In the genomic region with DNA sequence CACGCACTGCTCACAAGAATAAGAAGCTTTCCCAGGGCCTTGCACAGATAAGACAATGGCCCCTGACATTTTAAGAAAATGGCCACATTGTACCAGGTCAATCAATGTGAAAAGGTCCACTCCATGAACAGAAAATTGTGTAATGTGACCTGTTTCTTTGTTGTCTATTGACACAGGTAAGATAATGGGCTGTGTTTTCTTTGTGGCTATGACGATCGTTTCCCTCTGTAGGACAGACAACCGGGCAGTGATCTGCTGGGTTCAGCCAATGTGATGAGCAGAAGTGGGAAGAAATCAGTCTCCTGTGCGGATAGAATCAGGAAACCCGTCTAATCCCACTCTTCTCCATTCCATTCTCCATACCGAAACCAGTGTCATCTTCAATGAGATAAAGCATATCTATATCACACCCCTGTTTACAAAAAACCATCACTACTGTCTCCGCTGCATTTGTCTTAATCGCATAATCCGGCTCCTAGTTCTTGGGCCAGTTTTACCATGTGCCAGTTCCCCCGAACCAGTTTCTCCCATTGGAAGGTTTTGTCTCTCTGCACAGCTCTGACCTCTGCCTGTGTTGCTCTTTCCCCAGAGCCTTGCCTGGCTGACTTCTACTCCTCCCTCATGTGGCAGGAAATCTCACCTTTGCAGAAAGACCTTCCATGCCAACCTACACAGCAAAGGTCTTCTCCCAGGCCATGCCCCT, we compare ENCODE assay signal across 1 cellular context.
A peak's percentile ranks its signal among the peaks of the same experiment; 100 is the strongest.
TF ChIP-seq lines count a peak whose summit lies in the region.

No MANE protein-coding gene starts in this region.

TF ChIP-seq in HepG2, 621 proteins besides CTCF, POLR2A, EP300 and RAD21 (continued from another document and continues in another):
- TF ChIP-seq, protein P1, sequence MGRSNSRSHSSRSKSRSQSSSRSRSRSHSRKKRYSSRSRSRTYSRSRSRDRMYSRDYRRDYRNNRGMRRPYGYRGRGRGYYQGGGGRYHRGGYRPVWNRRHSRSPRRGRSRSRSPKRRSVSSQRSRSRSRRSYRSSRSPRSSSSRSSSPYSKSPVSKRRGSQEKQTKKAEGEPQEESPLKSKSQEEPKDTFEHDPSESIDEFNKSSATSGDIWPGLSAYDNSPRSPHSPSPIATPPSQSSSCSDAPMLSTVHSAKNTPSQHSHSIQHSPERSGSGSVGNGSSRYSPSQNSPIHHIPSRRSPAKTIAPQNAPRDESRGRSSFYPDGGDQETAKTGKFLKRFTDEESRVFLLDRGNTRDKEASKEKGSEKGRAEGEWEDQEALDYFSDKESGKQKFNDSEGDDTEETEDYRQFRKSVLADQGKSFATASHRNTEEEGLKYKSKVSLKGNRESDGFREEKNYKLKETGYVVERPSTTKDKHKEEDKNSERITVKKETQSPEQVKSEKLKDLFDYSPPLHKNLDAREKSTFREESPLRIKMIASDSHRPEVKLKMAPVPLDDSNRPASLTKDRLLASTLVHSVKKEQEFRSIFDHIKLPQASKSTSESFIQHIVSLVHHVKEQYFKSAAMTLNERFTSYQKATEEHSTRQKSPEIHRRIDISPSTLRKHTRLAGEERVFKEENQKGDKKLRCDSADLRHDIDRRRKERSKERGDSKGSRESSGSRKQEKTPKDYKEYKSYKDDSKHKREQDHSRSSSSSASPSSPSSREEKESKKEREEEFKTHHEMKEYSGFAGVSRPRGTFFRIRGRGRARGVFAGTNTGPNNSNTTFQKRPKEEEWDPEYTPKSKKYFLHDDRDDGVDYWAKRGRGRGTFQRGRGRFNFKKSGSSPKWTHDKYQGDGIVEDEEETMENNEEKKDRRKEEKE (IDR thresholded peaks at IDR 0.05) = no peak
- TF ChIP-seq HNRNPK (IDR thresholded peaks at IDR 0.05; ENCODE audit: low read depth, low read length, poor library complexity, severe bottlenecking) (no peak), TBX3 (IDR thresholded peaks at IDR 0.05; ENCODE audit: borderline replicate concordance) (peak; percentile 13; the same call in 1 of the 2 replicates), NFKBIZ (CRISPR knock-in tag; IDR thresholded peaks at IDR 0.05) (peak; percentile 70; the same call in 1 of the 2 replicates), ZBTB20 (CRISPR knock-in tag; IDR thresholded peaks at IDR 0.05; ENCODE audit: borderline replicate concordance, low read depth) (0 out of 2 replicates have a peak, but pooled peaks have one; percentile 52), CBFB (CRISPR knock-in tag; IDR thresholded peaks at IDR 0.05) (0 out of 2 replicates have a peak, but pooled peaks have one; percentile 30), ZBTB26 (CRISPR knock-in tag; IDR thresholded peaks at IDR 0.05; ENCODE audit: borderline replicate concordance) (no peak), ZNF44 (CRISPR knock-in tag; IDR thresholded peaks at IDR 0.05) (no peak), TOE1 (CRISPR knock-in tag; IDR thresholded peaks at IDR 0.05) (peak; percentile 91), ZFYVE20 (CRISPR knock-in tag; IDR thresholded peaks at IDR 0.05; ENCODE audit: borderline replicate concordance, low read depth) (no peak), KMT2B (CRISPR knock-in tag; IDR thresholded peaks at IDR 0.05) (peak; percentile 80), PHB2 (IDR thresholded peaks at IDR 0.05; ENCODE audit: partially characterized antibody) (no peak), SKI (IDR thresholded peaks at IDR 0.05; ENCODE audit: partially characterized antibody) (peak; percentile 85), AGO1 (IDR thresholded peaks at IDR 0.05; ENCODE audit: low read depth, low read length, poor library complexity, severe bottlenecking) (no peak), ZBTB49 (CRISPR knock-in tag; IDR thresholded peaks at IDR 0.05; ENCODE audit: borderline replicate concordance) (no peak), IKZF5 (CRISPR knock-in tag; IDR thresholded peaks at IDR 0.05) (peak; percentile 87), SNRNP70 (IDR thresholded peaks at IDR 0.05; ENCODE audit: low read depth, low read length) (no peak), ZBTB38 (CRISPR knock-in tag; IDR thresholded peaks at IDR 0.05) (peak; percentile 79), ASH2L (IDR thresholded peaks at IDR 0.05; ENCODE audit: insufficient read length, low read depth, low read length) (peak; percentile 67), ZNF224 (CRISPR knock-in tag; IDR thresholded peaks at IDR 0.05) (no peak), ZBTB44 (CRISPR knock-in tag; IDR thresholded peaks at IDR 0.05) (no peak), ZNF792 (CRISPR knock-in tag; IDR thresholded peaks at IDR 0.05) (peak; percentile 84), CCDC6 (CRISPR knock-in tag; IDR thresholded peaks at IDR 0.05) (no peak; the same call in 1 of the 2 replicates)
- TF ChIP-seq, protein P2, sequence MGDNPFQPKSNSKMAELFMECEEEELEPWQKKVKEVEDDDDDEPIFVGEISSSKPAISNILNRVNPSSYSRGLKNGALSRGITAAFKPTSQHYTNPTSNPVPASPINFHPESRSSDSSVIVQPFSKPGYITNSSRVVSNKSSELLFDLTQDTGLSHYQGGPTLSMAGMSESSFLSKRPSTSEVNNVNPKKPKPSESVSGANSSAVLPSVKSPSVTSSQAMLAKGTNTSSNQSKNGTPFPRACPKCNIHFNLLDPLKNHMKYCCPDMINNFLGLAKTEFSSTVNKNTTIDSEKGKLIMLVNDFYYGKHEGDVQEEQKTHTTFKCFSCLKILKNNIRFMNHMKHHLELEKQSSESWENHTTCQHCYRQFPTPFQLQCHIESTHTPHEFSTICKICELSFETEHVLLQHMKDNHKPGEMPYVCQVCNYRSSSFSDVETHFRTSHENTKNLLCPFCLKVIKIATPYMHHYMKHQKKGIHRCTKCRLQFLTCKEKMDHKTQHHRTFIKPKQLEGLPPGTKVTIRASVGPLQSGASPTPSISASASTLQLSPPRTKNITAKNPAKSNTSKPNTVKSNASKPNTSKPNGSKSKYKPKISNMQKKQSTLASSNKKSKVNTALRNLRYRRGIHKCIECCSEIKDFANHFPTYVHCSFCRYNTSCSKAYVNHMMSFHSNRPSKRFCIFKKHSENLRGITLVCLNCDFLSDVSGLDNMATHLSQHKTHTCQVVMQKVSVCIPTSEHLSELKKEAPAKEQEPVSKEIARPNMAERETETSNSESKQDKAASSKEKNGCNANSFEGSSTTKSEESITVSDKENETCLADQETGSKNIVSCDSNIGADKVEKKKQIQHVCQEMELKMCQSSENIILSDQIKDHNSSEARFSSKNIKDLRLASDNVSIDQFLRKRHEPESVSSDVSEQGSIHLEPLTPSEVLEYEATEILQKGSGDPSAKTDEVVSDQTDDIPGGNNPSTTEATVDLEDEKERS (CRISPR knock-in tag; IDR thresholded peaks at IDR 0.05) = no peak; the same call in 1 of the 2 replicates
- TF ChIP-seq, protein P3, sequence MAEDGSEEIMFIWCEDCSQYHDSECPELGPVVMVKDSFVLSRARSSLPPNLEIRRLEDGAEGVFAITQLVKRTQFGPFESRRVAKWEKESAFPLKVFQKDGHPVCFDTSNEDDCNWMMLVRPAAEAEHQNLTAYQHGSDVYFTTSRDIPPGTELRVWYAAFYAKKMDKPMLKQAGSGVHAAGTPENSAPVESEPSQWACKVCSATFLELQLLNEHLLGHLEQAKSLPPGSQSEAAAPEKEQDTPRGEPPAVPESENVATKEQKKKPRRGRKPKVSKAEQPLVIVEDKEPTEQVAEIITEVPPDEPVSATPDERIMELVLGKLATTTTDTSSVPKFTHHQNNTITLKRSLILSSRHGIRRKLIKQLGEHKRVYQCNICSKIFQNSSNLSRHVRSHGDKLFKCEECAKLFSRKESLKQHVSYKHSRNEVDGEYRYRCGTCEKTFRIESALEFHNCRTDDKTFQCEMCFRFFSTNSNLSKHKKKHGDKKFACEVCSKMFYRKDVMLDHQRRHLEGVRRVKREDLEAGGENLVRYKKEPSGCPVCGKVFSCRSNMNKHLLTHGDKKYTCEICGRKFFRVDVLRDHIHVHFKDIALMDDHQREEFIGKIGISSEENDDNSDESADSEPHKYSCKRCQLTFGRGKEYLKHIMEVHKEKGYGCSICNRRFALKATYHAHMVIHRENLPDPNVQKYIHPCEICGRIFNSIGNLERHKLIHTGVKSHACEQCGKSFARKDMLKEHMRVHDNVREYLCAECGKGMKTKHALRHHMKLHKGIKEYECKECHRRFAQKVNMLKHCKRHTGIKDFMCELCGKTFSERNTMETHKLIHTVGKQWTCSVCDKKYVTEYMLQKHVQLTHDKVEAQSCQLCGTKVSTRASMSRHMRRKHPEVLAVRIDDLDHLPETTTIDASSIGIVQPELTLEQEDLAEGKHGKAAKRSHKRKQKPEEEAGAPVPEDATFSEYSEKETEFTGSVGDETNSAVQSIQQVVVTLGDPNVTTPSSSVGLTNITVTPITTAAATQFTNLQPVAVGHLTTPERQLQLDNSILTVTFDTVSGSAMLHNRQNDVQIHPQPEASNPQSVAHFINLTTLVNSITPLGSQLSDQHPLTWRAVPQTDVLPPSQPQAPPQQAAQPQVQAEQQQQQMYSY (CRISPR knock-in tag; IDR thresholded peaks at IDR 0.05) = no peak
- TF ChIP-seq, protein P4, sequence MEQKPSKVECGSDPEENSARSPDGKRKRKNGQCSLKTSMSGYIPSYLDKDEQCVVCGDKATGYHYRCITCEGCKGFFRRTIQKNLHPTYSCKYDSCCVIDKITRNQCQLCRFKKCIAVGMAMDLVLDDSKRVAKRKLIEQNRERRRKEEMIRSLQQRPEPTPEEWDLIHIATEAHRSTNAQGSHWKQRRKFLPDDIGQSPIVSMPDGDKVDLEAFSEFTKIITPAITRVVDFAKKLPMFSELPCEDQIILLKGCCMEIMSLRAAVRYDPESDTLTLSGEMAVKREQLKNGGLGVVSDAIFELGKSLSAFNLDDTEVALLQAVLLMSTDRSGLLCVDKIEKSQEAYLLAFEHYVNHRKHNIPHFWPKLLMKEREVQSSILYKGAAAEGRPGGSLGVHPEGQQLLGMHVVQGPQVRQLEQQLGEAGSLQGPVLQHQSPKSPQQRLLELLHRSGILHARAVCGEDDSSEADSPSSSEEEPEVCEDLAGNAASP (CRISPR knock-in tag; IDR thresholded peaks at IDR 0.05; ENCODE audit: borderline replicate concordance) = peak; percentile 95
- TF ChIP-seq, protein P5, sequence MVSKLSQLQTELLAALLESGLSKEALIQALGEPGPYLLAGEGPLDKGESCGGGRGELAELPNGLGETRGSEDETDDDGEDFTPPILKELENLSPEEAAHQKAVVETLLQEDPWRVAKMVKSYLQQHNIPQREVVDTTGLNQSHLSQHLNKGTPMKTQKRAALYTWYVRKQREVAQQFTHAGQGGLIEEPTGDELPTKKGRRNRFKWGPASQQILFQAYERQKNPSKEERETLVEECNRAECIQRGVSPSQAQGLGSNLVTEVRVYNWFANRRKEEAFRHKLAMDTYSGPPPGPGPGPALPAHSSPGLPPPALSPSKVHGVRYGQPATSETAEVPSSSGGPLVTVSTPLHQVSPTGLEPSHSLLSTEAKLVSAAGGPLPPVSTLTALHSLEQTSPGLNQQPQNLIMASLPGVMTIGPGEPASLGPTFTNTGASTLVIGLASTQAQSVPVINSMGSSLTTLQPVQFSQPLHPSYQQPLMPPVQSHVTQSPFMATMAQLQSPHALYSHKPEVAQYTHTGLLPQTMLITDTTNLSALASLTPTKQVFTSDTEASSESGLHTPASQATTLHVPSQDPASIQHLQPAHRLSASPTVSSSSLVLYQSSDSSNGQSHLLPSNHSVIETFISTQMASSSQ (IDR thresholded peaks at IDR 0.05; ENCODE audit: low read depth) = peak; percentile 72
- TF ChIP-seq, protein P5 (CRISPR knock-in tag; IDR thresholded peaks at IDR 0.05; ENCODE audit: borderline replicate concordance) = peak; percentile 58; the same call in 1 of the 2 replicates
